Comparison of ENCODE assay signal across 8 cellular contexts in the genomic region with DNA sequence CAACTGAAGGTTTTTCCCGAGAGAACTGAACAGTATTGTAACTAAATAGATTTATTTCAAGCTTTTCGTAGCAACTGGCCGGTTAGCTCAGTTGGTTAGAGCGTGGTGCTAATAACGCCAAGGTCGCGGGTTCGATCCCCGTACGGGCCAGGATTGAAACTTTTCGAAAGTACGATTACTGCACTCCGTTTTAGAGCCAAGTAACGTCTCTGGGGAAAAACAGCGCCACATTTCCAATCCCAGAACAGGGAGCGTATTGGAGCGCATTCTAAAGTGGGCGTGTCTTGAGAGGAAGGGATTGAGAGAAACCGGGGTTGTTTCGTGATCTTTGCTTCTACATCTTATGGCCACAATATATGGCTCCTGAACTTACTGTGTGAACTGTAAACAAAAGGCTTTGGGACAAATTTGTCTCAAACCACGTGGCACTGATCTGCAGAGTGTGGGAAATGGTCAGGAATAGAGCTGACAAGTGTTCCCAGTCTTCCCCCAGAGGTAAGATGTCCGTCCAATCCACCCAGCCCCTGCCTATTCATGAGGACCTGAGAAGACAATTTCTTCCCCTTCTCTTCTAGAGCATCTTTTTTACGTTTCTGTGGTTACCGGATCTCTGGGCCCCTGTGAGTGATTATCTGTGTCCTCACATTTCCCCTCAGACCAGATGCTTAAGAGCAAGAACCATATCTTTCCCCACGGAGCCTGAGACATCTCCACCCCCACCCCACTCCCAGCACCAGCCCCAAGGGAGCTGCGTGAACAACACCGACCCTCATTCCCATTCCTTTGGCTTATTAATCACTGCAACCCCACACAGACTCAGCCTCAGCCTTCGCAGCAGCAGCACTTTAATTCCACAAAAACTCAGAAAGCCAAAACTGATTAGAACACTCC. TPM values are rescaled to one million over a fixed set of nuclear protein-coding genes. Genes with fewer than 3 reads are reported as not detected.
DNase-seq lines count a peak whose midpoint lies in the region; ATAC-seq and TF ChIP-seq lines count a peak whose summit lies in the region.

No MANE protein-coding gene starts in this region.

- no peaks in the 10 kb centered on the region; the same call in 1 of the 2 replicates for H3K36me3 ChIP-seq in DOHH2 (ENCODE audit: control insufficient read depth, low read length)
- H3K36me3 ChIP-seq in vagina, result no peaks in the 10 kb centered on the region

- intact Hi-C loops in vagina (cut with DNase I), result loop anchor here (2.0 kb wide), 3 partner anchors 33 to 67 kb away; a partner anchor contains a TSS

- peaks cover 32% of the 10 kb centered on the region for H3F3A ChIP-seq in DOHH2 (ENCODE audit: control insufficient read depth, insufficient read depth)

- peak; percentile 30 for ATAC-seq in HG02759 (IDR thresholded peaks at IDR 0.05; ENCODE audit: unreplicated experiment)

- H3K27me3 ChIP-seq in DOHH2 (ENCODE audit: control insufficient read depth, low read length) (0 out of 2 replicates have a peak, but pooled peaks cover 6% of the 10 kb centered on the region), vagina (no peaks in the 10 kb centered on the region)

- no peak for TF ChIP-seq POLR2A in vagina (IDR thresholded peaks at IDR 0.05)

- peak overlapping the region; percentile 86 for H3K4me2 ChIP-seq in DOHH2 (ENCODE audit: low read length)

- H3K4me3 ChIP-seq in DOHH2 (ENCODE audit: low read length), result peak overlapping the region; percentile 95
- H3K4me3 ChIP-seq in vagina, result peak overlapping the region; percentile 77 to 86

- no peaks in the 10 kb centered on the region for H3K9me2 ChIP-seq in DOHH2 (replicated peaks; ENCODE audit: control insufficient read depth, low read length)

- DNase-seq in NCI-H2029 treated with DMSO at 0.1 percent for 48 hours (lab: John Stamatoyannopoulos, UW) (peak; percentile 80), T1000 (lab: John Stamatoyannopoulos, UW) (peak; percentile 96), astrocyte of the hippocampus (ENCODE audit: low read depth, low spot score) (peak; percentile 98), hypothalamus (lab: John Stamatoyannopoulos, UW) (peak in 50 of 51 donors; percentile 15 to 91 (median 68)), renal cortical epithelial cell (ENCODE audit: low read depth) (peak; percentile 97), vagina (ENCODE audit: extremely low spot score in 2 of 2) (peak in 1 of 2 donors; percentile 98)

- H3K4me1 ChIP-seq in DOHH2 (ENCODE audit: control insufficient read depth, low read length) (peaks cover 48% of the 10 kb centered on the region), vagina (peaks cover 47% of the 10 kb centered on the region)

- H4K20me1 ChIP-seq in DOHH2 (ENCODE audit: control insufficient read depth, insufficient read depth, low read depth, low read length), result 0 out of 2 replicates have a peak, but pooled peaks cover 6% of the 10 kb centered on the region

- peaks cover 21% of the 10 kb centered on the region for H3K79me2 ChIP-seq in DOHH2 (ENCODE audit: control insufficient read depth, low read length)

- TF ChIP-seq CTCF in DOHH2 (IDR thresholded peaks at IDR 0.05; ENCODE audit: low read depth, low read length, poor library complexity, severe bottlenecking), result no peak
- no peak for TF ChIP-seq CTCF in vagina (IDR thresholded peaks at IDR 0.05)

- H3K27ac ChIP-seq in DOHH2 (ENCODE audit: low read depth, low read length), result peak overlapping the region; percentile 84
- H3K27ac ChIP-seq in vagina, result peak overlapping the region; percentile 100

- no peaks in the 10 kb centered on the region for H3K9me3 ChIP-seq in DOHH2 (ENCODE audit: control insufficient read depth, insufficient read depth, low read length)
- H3K9me3 ChIP-seq in vagina, result no peaks in the 10 kb centered on the region

RNA-seq across cellular contexts. Expression of a gene that starts 2.2 kb away (rescaled TPM):
- 11.5 and 12.9 TPM in 2 replicates for total RNA-seq in renal cortical epithelial cell
- 9.6 TPM for total RNA-seq in vagina

RNA-seq across cellular contexts. Expression of a gene that starts 11.6 kb away (rescaled TPM):
- total RNA-seq in renal cortical epithelial cell, result 22.7 and 24.0 TPM in 2 replicates
- total RNA-seq in vagina, result 20.6 TPM

RNA-seq across cellular contexts. Expression of a gene that starts 22.6 kb away (rescaled TPM):
- total RNA-seq in renal cortical epithelial cell (1.0 and 27.8 TPM in 2 replicates), vagina (not detected)

RNA-seq across cellular contexts. Expression of a gene that starts 25.0 kb away (rescaled TPM):
- 2.6 and 6.2 TPM in 2 replicates for total RNA-seq in renal cortical epithelial cell
- total RNA-seq in vagina, result 35.6 TPM

RNA-seq across cellular contexts. Expression of a gene that starts 35.6 kb away (rescaled TPM):
- total RNA-seq in renal cortical epithelial cell (4.3 and 34.5 TPM in 2 replicates), vagina (215 TPM)
